ENCODE assay signal across 18 cellular contexts in genomic region chr17:76104896-76105231, GRCh38. TPM values are rescaled to one million over a fixed set of nuclear protein-coding genes. Genes with fewer than 3 reads are reported as not detected.
DNase-seq lines count a peak whose midpoint lies in the region; ATAC-seq and TF ChIP-seq lines count a peak whose summit lies in the region.
"Had no signal": no experiment of that assay in that cellular context is flagged by ENCODE, and none has a peak within 500 bp of the region (broad histone marks: within the 10 kb centered on the region; RNA-seq: fewer than 3 reads in every experiment).

No MANE protein-coding gene starts in this region.

- peak overlapping the region; percentile 62 for H3K27ac Mint-ChIP-seq in activated naive CD4-positive, alpha-beta T cell treated with anti-CD3 and anti-CD28 coated beads, Interleukin-2, amount 10 ng/mL, durations not matched to agents 7 days and 5 days
- peak overlapping the region; percentile 77 to 95 for H3K27ac Mint-ChIP-seq in effector memory CD8-positive, alpha-beta T cell
- peak overlapping the region; percentile 73 for H3K27ac Mint-ChIP-seq in stimulated activated naive B cell treated with anti-CD40 and anti-IgM and Interleukin-4, amounts not matched to agents 10 μg/mL and 1 μg/mL and 100 μg/mL, for 72 hours

- no peaks in the 10 kb centered on the region for H3K9me3 ChIP-seq in PC-9 (ENCODE audit: insufficient read depth, low read depth)
- no peaks in the 10 kb centered on the region for H3K9me3 ChIP-seq in effector memory CD4-positive, alpha-beta T cell (ENCODE audit: control insufficient read depth, low read length)
- H3K9me3 ChIP-seq: prostate gland, SK-N-SH had no signal

- intact Hi-C loops in PC-9 (cut with micrococcal nuclease; ENCODE audit: unreplicated experiment), result loop anchor here (10.0 kb wide), 1 partner anchor 200 kb away; the partner anchor contains the start of gene MRPL38

- H3K4me2 ChIP-seq in PC-9, result peak overlapping the region; percentile 91

- no peaks in the 10 kb centered on the region for H3K9me2 ChIP-seq in PC-9 (ENCODE audit: insufficient read depth)
- H3K9me2 ChIP-seq: SK-N-SH had no signal

- peaks cover 17% of the 10 kb centered on the region for H3K79me2 ChIP-seq in PC-9 (ENCODE audit: low read depth)

- DNase-seq in activated naive CD4-positive, alpha-beta T cell treated with anti-CD3 and anti-CD28 coated beads, Interleukin-2, amount 10 ng/mL, durations not matched to agents 7 days and 5 days, result no peak
- DNase-seq in activated naive CD4-positive, alpha-beta T cell treated with Interleukin-2 at 50 U/mL for 16 hours, result no peak
- DNase-seq in PC-9, result no peak
- DNase-seq in effector memory CD8-positive, alpha-beta T cell, result no peak
- DNase-seq in stimulated activated naive B cell treated with anti-CD40 and anti-IgM and Interleukin-4, amounts not matched to agents 10 μg/mL and 1 μg/mL and 100 μg/mL, for 72 hours, result no peak
- no peak for DNase-seq in effector memory CD4-positive, alpha-beta T cell
- DNase-seq in COLO829 (ENCODE audit: low spot score), result no peak
- DNase-seq: activated CD4-positive, CD25-positive, alpha-beta regulatory T cell; activated effector memory CD4-positive, alpha-beta T cell treated with Interleukin-2 at 50 U/mL for 16 hours; NCI-H1092 treated with DMSO at 0.1 percent for 48 hours; NCI-H2227 treated with DMSO at 0.1 percent for 48 hours; OCI-M1; SK-N-SH; stimulated activated CD4-positive, alpha-beta T cell treated with anti-CD3 and anti-CD28 coated beads, Interleukin-12 subunit alpha, Interleukin-12 subunit beta, amount 100 ng/mL, for 4 hours had no signal

- no peaks in the 10 kb centered on the region for H3K27me3 ChIP-seq in PC-9 (ENCODE audit: insufficient read depth, low read depth)
- H3K27me3 ChIP-seq in effector memory CD4-positive, alpha-beta T cell (replicated peaks; ENCODE audit: control insufficient read depth, insufficient read depth, low read length, poor library complexity, severe bottlenecking), result no peaks in the 10 kb centered on the region

- no peaks in the 10 kb centered on the region for H3K27me3 Mint-ChIP-seq in activated naive CD4-positive, alpha-beta T cell treated with anti-CD3 and anti-CD28 coated beads, Interleukin-2, amount 10 ng/mL, durations not matched to agents 7 days and 5 days
- no peaks in the 10 kb centered on the region for H3K27me3 Mint-ChIP-seq in effector memory CD8-positive, alpha-beta T cell
- no peaks in the 10 kb centered on the region for H3K27me3 Mint-ChIP-seq in stimulated activated naive B cell treated with anti-CD40 and anti-IgM and Interleukin-4, amounts not matched to agents 10 μg/mL and 1 μg/mL and 100 μg/mL, for 72 hours

- H3K36me3 ChIP-seq in PC-9 (ENCODE audit: low read depth), result no peaks in the 10 kb centered on the region
- peaks cover 12% of the 10 kb centered on the region for H3K36me3 ChIP-seq in effector memory CD4-positive, alpha-beta T cell (ENCODE audit: control insufficient read depth, insufficient read depth, low read length)

- H3K4me3 ChIP-seq in PC-9, result no peak overlapping the region; the same call in 1 of the 2 replicates
- no peak overlapping the region for H3K4me3 ChIP-seq in effector memory CD4-positive, alpha-beta T cell (ENCODE audit: insufficient read depth, low read depth, low read length, poor library complexity, severe bottlenecking)
- H3K4me3 ChIP-seq: prostate gland had no signal

- CTCF ChIA-PET in activated naive CD4-positive, alpha-beta T cell treated with anti-CD3 and anti-CD28 coated beads, Interleukin-2, amount 10 ng/mL, durations not matched to agents 7 days and 5 days (lab: Charles Lee), result interaction anchor here (2.6 to 4.8 kb wide), 2 partner anchors 105 to 174 kb away, joined by 6 to 29 read pairs; no protein-coding TSS in a partner anchor
- CTCF ChIA-PET in PC-9 (lab: Charles Lee), result no interaction called here

- TF ChIP-seq CTCF in PC-9 (conservative IDR thresholded peaks at IDR 0.05), result no peak

- peaks cover 29% of the 10 kb centered on the region for H3K4me1 Mint-ChIP-seq in activated naive CD4-positive, alpha-beta T cell treated with anti-CD3 and anti-CD28 coated beads, Interleukin-2, amount 10 ng/mL, durations not matched to agents 7 days and 5 days
- H3K4me1 Mint-ChIP-seq in effector memory CD8-positive, alpha-beta T cell (ENCODE audit: low read depth in 2 of 2), result peaks cover 20 to 26% of the 10 kb centered on the region in 2 donors
- peaks cover 12 to 18% of the 10 kb centered on the region in 2 donors for H3K4me1 Mint-ChIP-seq in stimulated activated naive B cell treated with anti-CD40 and anti-IgM and Interleukin-4, amounts not matched to agents 10 μg/mL and 1 μg/mL and 100 μg/mL, for 72 hours

- H2AFZ ChIP-seq in PC-9, result no peak overlapping the region

- POLR2A ChIA-PET in PC-9 (lab: Charles Lee; ENCODE audit: unreplicated experiment), result interaction anchor here (0.8 to 1.0 kb wide), 2 partner anchors 164 to 259 kb away, joined by 4 to 12 read pairs; partner anchors contain the start of gene FBF1

- H3K4me1 ChIP-seq in PC-9 (replicated peaks; ENCODE audit: insufficient read depth), result peaks cover 7% of the 10 kb centered on the region
- peaks cover 12% of the 10 kb centered on the region for H3K4me1 ChIP-seq in effector memory CD4-positive, alpha-beta T cell (ENCODE audit: control insufficient read depth, insufficient read depth, low read length, poor library complexity, severe bottlenecking)

- H3K36me3 Mint-ChIP-seq in activated naive CD4-positive, alpha-beta T cell treated with anti-CD3 and anti-CD28 coated beads, Interleukin-2, amount 10 ng/mL, durations not matched to agents 7 days and 5 days, result peaks cover 19% of the 10 kb centered on the region
- peaks cover 21% of the 10 kb centered on the region for H3K36me3 Mint-ChIP-seq in effector memory CD8-positive, alpha-beta T cell (ENCODE audit: insufficient read depth)
- H3K36me3 Mint-ChIP-seq in stimulated activated naive B cell treated with anti-CD40 and anti-IgM and Interleukin-4, amounts not matched to agents 10 μg/mL and 1 μg/mL and 100 μg/mL, for 72 hours, result peaks cover 11 to 14% of the 10 kb centered on the region in 2 donors

- no peak overlapping the region for H3K27ac ChIP-seq in PC-9
- no peak overlapping the region for H3K27ac ChIP-seq in effector memory CD4-positive, alpha-beta T cell (ENCODE audit: insufficient read depth, low read length, poor library complexity, severe bottlenecking)

- no peaks in the 10 kb centered on the region for H3K9me3 Mint-ChIP-seq in activated naive CD4-positive, alpha-beta T cell treated with anti-CD3 and anti-CD28 coated beads, Interleukin-2, amount 10 ng/mL, durations not matched to agents 7 days and 5 days
- H3K9me3 Mint-ChIP-seq in effector memory CD8-positive, alpha-beta T cell, result no peaks in the 10 kb centered on the region
- no peaks in the 10 kb centered on the region for H3K9me3 Mint-ChIP-seq in stimulated activated naive B cell treated with anti-CD40 and anti-IgM and Interleukin-4, amounts not matched to agents 10 μg/mL and 1 μg/mL and 100 μg/mL, for 72 hours

- no TSS peak for BruUV-seq in PC-9 (replicated peaks; lab: Mats Ljungman, UMichigan)

- H3K4me3 Mint-ChIP-seq in activated naive CD4-positive, alpha-beta T cell treated with anti-CD3 and anti-CD28 coated beads, Interleukin-2, amount 10 ng/mL, durations not matched to agents 7 days and 5 days, result peak overlapping the region; percentile 97
- peak overlapping the region; percentile 94 to 99 for H3K4me3 Mint-ChIP-seq in effector memory CD8-positive, alpha-beta T cell
- H3K4me3 Mint-ChIP-seq in stimulated activated naive B cell treated with anti-CD40 and anti-IgM and Interleukin-4, amounts not matched to agents 10 μg/mL and 1 μg/mL and 100 μg/mL, for 72 hours, result peak overlapping the region; percentile 93 to 99

- peaks cover 6% of the 10 kb centered on the region; the same call in 1 of the 2 replicates for H3F3A ChIP-seq in PC-9 (ENCODE audit: insufficient read depth, low read depth)

- H4K20me1 ChIP-seq in PC-9 (ENCODE audit: insufficient read depth), result no peaks in the 10 kb centered on the region

- ATAC-seq in effector memory CD8-positive, alpha-beta T cell (replicated peaks), result no peak
- no peak for ATAC-seq in stimulated activated naive B cell treated with anti-CD40 and anti-IgM and Interleukin-4, amounts not matched to agents 10 μg/mL and 1 μg/mL and 100 μg/mL, for 72 hours (replicated peaks)
- ATAC-seq in GM21717 (IDR thresholded peaks at IDR 0.05; ENCODE audit: unreplicated experiment), result no peak

RNA-seq across cellular contexts. Expression of gene EXOC7, which starts 1.3 kb away (rescaled TPM):
- 118 and 131 TPM in 2 replicates for total RNA-seq in PC-9 (2021)

RNA-seq across cellular contexts. Expression of gene ZACN, which starts 25.9 kb away (rescaled TPM):
- total RNA-seq in PC-9 (2021), result not detected in 2 replicates
- total RNA-seq: bronchial epithelial cell, frontal cortex, prostate gland had no signal

RNA-seq across cellular contexts. Expression of gene GALR2, which starts 30.3 kb away (rescaled TPM):
- 2.8 and 3.0 TPM in 2 replicates for total RNA-seq in PC-9 (2021)
- total RNA-seq: bronchial epithelial cell, frontal cortex had no signal

RNA-seq across cellular contexts. Expression of gene SRP68, which starts 32.5 kb away (rescaled TPM):
- total RNA-seq in PC-9 (2021), result 69.7 and 91.7 TPM in 2 replicates

RNA-seq across cellular contexts. Expression of gene FOXJ1, which starts 36.2 kb away (rescaled TPM):
- 12.5 and 23.7 TPM in 2 replicates for total RNA-seq in PC-9 (2021)
- total RNA-seq: bronchial epithelial cell had no signal
